Comparison of ENCODE assay signal across 8 cellular contexts in genomic region chr19:2014731-2015610, GRCh38. TPM values are rescaled to one million over a fixed set of nuclear protein-coding genes. Genes with fewer than 3 reads are reported as not detected.
DNase-seq lines count a peak whose midpoint lies in the region; ATAC-seq and TF ChIP-seq lines count a peak whose summit lies in the region.

No MANE protein-coding gene starts in this region.

- H3K4me1 ChIP-seq in foreskin keratinocyte (no peaks in the 10 kb centered on the region), parathyroid adenoma (peaks cover 4% of the 10 kb centered on the region)

- intact Hi-C loops in activated CD8-positive, alpha-beta T cell treated with anti-CD3 and anti-CD28 coated beads for 36 hours (cut with micrococcal nuclease) = loop anchor here (5.0 kb wide), 1 partner anchor 52 kb away; no protein-coding TSS in a partner anchor

- POLR2A ChIA-PET in AG04449 (lab: Yijun Ruan, JAX) = no interaction called here
- POLR2A ChIA-PET in activated CD8-positive, alpha-beta T cell treated with anti-CD3 and anti-CD28 coated beads for 36 hours (lab: Charles Lee) = interaction anchor here (0.6 kb wide), 1 partner anchor 68 kb away, joined by 4 read pairs; no protein-coding TSS in a partner anchor

- no peaks in the 10 kb centered on the region for H3K27me3 Mint-ChIP-seq in activated CD8-positive, alpha-beta T cell treated with anti-CD3 and anti-CD28 coated beads for 36 hours

- DNase-seq in AG04449 (ENCODE audit: low read depth, low spot score) = no peak
- peak; percentile 89 for DNase-seq in GM20000 (ENCODE audit: low spot score)
- DNase-seq in activated CD8-positive, alpha-beta T cell treated with anti-CD3 and anti-CD28 coated beads for 36 hours = peak; percentile 51
- DNase-seq in foreskin keratinocyte = no peak
- DNase-seq in cerebellar nuclear complex (lab: John Stamatoyannopoulos, UW) = no peak
- DNase-seq in NCI-H128 (lab: John Stamatoyannopoulos, UW; ENCODE audit: unreplicated experiment) = no peak

- H3K27ac ChIP-seq in foreskin keratinocyte (no peak overlapping the region), parathyroid adenoma (no peak overlapping the region)

- H3K79me2 ChIP-seq in parathyroid adenoma = peaks cover 5% of the 10 kb centered on the region

- peak overlapping the region; percentile 74 for H3K4me3 ChIP-seq in AG04449 (ENCODE audit: low read depth, low read length)
- peak overlapping the region; percentile 49 for H3K4me3 ChIP-seq in parathyroid adenoma (ENCODE audit: low read depth, low read length)

- no peak for TF ChIP-seq CTCF in AG04449 (IDR thresholded peaks at IDR 0.05; ENCODE audit: insufficient read depth, low read length, missing control alignments)
- TF ChIP-seq CTCF in GM20000 (IDR thresholded peaks at IDR 0.05; ENCODE audit: extremely low read depth, missing control alignments) = no peak
- no peak for TF ChIP-seq CTCF in activated CD8-positive, alpha-beta T cell treated with anti-CD3 and anti-CD28 coated beads for 36 hours (IDR thresholded peaks at IDR 0.05)
- TF ChIP-seq CTCF in foreskin keratinocyte (conservative IDR thresholded peaks at IDR 0.05) = no peak
- no peak for TF ChIP-seq CTCF in parathyroid adenoma (IDR thresholded peaks at IDR 0.05)

- no peak overlapping the region for H3K27ac Mint-ChIP-seq in activated CD8-positive, alpha-beta T cell treated with anti-CD3 and anti-CD28 coated beads for 36 hours

- H3K9ac ChIP-seq in parathyroid adenoma = no peak overlapping the region

- H3K4me1 Mint-ChIP-seq in activated CD8-positive, alpha-beta T cell treated with anti-CD3 and anti-CD28 coated beads for 36 hours (ENCODE audit: low read depth) = peaks cover 22% of the 10 kb centered on the region

- peak; percentile 45 for ATAC-seq in activated CD8-positive, alpha-beta T cell treated with anti-CD3 and anti-CD28 coated beads for 36 hours
- ATAC-seq in foreskin keratinocyte (peak; percentile 13), HG03095 (IDR thresholded peaks at IDR 0.05; ENCODE audit: unreplicated experiment) (no peak)

- H3K9me3 Mint-ChIP-seq in activated CD8-positive, alpha-beta T cell treated with anti-CD3 and anti-CD28 coated beads for 36 hours = no peaks in the 10 kb centered on the region

- H3K36me3 Mint-ChIP-seq in activated CD8-positive, alpha-beta T cell treated with anti-CD3 and anti-CD28 coated beads for 36 hours (ENCODE audit: low read depth) = peaks cover 8% of the 10 kb centered on the region

- no peaks in the 10 kb centered on the region for H3K36me3 ChIP-seq in parathyroid adenoma (ENCODE audit: control insufficient read depth, insufficient read depth, low read length)

- CTCF ChIA-PET in AG04449 (lab: Yijun Ruan, JAX) = no interaction called here
- CTCF ChIA-PET in activated CD8-positive, alpha-beta T cell treated with anti-CD3 and anti-CD28 coated beads for 36 hours (lab: Charles Lee) = no interaction called here

- no peak overlapping the region for H2AFZ ChIP-seq in parathyroid adenoma

- no peaks in the 10 kb centered on the region for H3K27me3 ChIP-seq in foreskin keratinocyte
- H3K27me3 ChIP-seq in parathyroid adenoma (ENCODE audit: control insufficient read depth, insufficient read depth, low read length) = no peaks in the 10 kb centered on the region

- peak overlapping the region; percentile 74 for H3K4me3 Mint-ChIP-seq in activated CD8-positive, alpha-beta T cell treated with anti-CD3 and anti-CD28 coated beads for 36 hours

- H3K4me2 ChIP-seq in parathyroid adenoma (ENCODE audit: low read length) = peak overlapping the region; percentile 71

- H3K9me3 ChIP-seq in parathyroid adenoma (ENCODE audit: control insufficient read depth, low read length) = no peaks in the 10 kb centered on the region

RNA-seq across cellular contexts. Expression of gene BTBD2, which starts 0.5 kb away (rescaled TPM):
- total RNA-seq in activated CD8-positive, alpha-beta T cell treated with anti-CD3 and anti-CD28 coated beads for 36 hours = 10 to 100 TPM; 36.5 to 44.6 TPM
- total RNA-seq in foreskin keratinocyte = 51.2 and 51.7 TPM in 2 replicates
- polyA plus RNA-seq in foreskin keratinocyte = 49.5 and 51.4 TPM in 2 replicates

RNA-seq across cellular contexts. Expression of gene MKNK2, which starts 36.1 kb away (rescaled TPM):
- 100 to 1,000 TPM; 323 to 327 TPM for total RNA-seq in activated CD8-positive, alpha-beta T cell treated with anti-CD3 and anti-CD28 coated beads for 36 hours
- 65.6 and 69.4 TPM in 2 replicates for total RNA-seq in foreskin keratinocyte
- 45.3 and 58.3 TPM in 2 replicates for polyA plus RNA-seq in foreskin keratinocyte

Comparison
In these comparisons a context has a peak if more than half of its experiments do, and no peak if none do; other contexts are left out.
1. DNase-seq: peak in GM20000 (single experiment) and activated CD8-positive, alpha-beta T cell treated with anti-CD3 and anti-CD28 coated beads for 36 hours (single experiment); none in AG04449 (single experiment), foreskin keratinocyte (0 of 2), cerebellar nuclear complex (0 of 2) and NCI-H128 (single experiment).